Comparison of ENCODE assay signal across 17 cellular contexts in genomic region chr15:60675763-60676162, GRCh38.
A peak's percentile ranks its signal among the peaks of the same experiment; 100 is the strongest.
DNase-seq lines count a peak whose midpoint lies in the region; ATAC-seq, FAIRE-seq and TF ChIP-seq lines count a peak whose summit lies in the region.
"Had no signal": no experiment of that assay in that cellular context is flagged by ENCODE, and none has a peak within 500 bp of the region (broad histone marks: within the 10 kb centered on the region; RNA-seq: fewer than 3 reads in every experiment).

No MANE protein-coding gene starts in this region.

- no peaks in the 10 kb centered on the region for H3K9me3 ChIP-seq in MM.1S (replicated peaks; ENCODE audit: insufficient read depth, low read length)
- no peaks in the 10 kb centered on the region for H3K9me3 ChIP-seq in gastrocnemius medialis

- H3K4me2 ChIP-seq in MM.1S (ENCODE audit: low read depth, low read length): peak overlapping the region; percentile 44

- peaks cover 39% of the 10 kb centered on the region for H3K36me3 Mint-ChIP-seq in activated T-helper 17 cell treated with anti-CD3 and anti-CD28 coated beads, Interleukin-2, amount 50 U/mL, for 72 hours (ENCODE audit: low read depth)

- H3K9ac ChIP-seq in MM.1S (ENCODE audit: low read length): no peak overlapping the region; the same call in 1 of the 2 replicates

- no peaks in the 10 kb centered on the region for H3K79me2 ChIP-seq in MM.1S (ENCODE audit: low read length)

- no peaks in the 10 kb centered on the region for H3K27me3 Mint-ChIP-seq in activated T-helper 17 cell treated with anti-CD3 and anti-CD28 coated beads, Interleukin-2, amount 50 U/mL, for 72 hours
- H3K27me3 Mint-ChIP-seq: CD4-positive, alpha-beta memory T cell had no signal

- H4K20me1 ChIP-seq in MM.1S (ENCODE audit: insufficient read depth, low read length): no peaks in the 10 kb centered on the region

- intact Hi-C loops in gastrocnemius medialis (cut with DNase I; ENCODE audit: low total_unique reads): loop anchor here (10.0 kb wide), 1 partner anchor 239 kb away; no protein-coding TSS in a partner anchor
- intact Hi-C loops in head of caudate nucleus (cut with DNase I): no loop called here

- TF ChIP-seq CTCF in MM.1S (IDR thresholded peaks at IDR 0.05; ENCODE audit: low read length): no peak
- TF ChIP-seq CTCF in gastrocnemius medialis (IDR thresholded peaks at IDR 0.05 in 4 of 5, conservative IDR thresholded peaks at IDR 0.05 in 1 of 5): no peak

- H3K4me1 ChIP-seq in MM.1S (ENCODE audit: low read length): peaks cover 24% of the 10 kb centered on the region
- H3K4me1 ChIP-seq in gastrocnemius medialis: peaks cover 45 to 57% of the 10 kb centered on the region in 2 donors

- in situ Hi-C loops in gastrocnemius medialis (cut with MboI; ENCODE audit: low sequenced_read_pairs in 4 of 4): no loop called here

- DNase-seq in GM12892 (ENCODE audit: insufficient read length): no peak
- DNase-seq in MM.1S: peak; percentile 44
- DNase-seq in gastrocnemius medialis: no peak
- DNase-seq in head of caudate nucleus: no peak
- no peak for DNase-seq in superior temporal gyrus (ENCODE audit: extremely low spot score)
- DNase-seq: C1 segment of cervical spinal cord; Calu3; CD4-positive, alpha-beta memory T cell; COR-L47; DMS79 treated with DMSO at 0.1 percent for 48 hours; GF-D8; GOT3; HCEC 1CT had no signal

- no peaks in the 10 kb centered on the region for H3K36me3 ChIP-seq in MM.1S (replicated peaks; ENCODE audit: insufficient read depth, low read length)
- no peaks in the 10 kb centered on the region for H3K36me3 ChIP-seq in gastrocnemius medialis

- peak overlapping the region; percentile 35 for H2AFZ ChIP-seq in MM.1S (ENCODE audit: low read length)

- peak overlapping the region; percentile 15 for H3K4me3 Mint-ChIP-seq in activated T-helper 17 cell treated with anti-CD3 and anti-CD28 coated beads, Interleukin-2, amount 50 U/mL, for 72 hours
- H3K4me3 Mint-ChIP-seq: CD4-positive, alpha-beta memory T cell had no signal

- ATAC-seq in activated T-helper 17 cell treated with anti-CD3 and anti-CD28 coated beads, Interleukin-2, amount 50 U/mL, for 72 hours (replicated peaks): peak; percentile 43
- ATAC-seq in gastrocnemius medialis (no peak), GM21786 (IDR thresholded peaks at IDR 0.05; ENCODE audit: unreplicated experiment) (no peak), GM19351 (IDR thresholded peaks at IDR 0.05; ENCODE audit: unreplicated experiment) (no peak)

- TF ChIP-seq POLR2A in GM12892 (IDR thresholded peaks at IDR 0.05; ENCODE audit: low read depth, low read length) (no peak), gastrocnemius medialis (IDR thresholded peaks at IDR 0.05) (no peak)

- peaks cover 23% of the 10 kb centered on the region for H3K4me1 Mint-ChIP-seq in activated T-helper 17 cell treated with anti-CD3 and anti-CD28 coated beads, Interleukin-2, amount 50 U/mL, for 72 hours

- H3K9me2 ChIP-seq in MM.1S (replicated peaks; ENCODE audit: insufficient read depth, low read length): no peaks in the 10 kb centered on the region

- H3K4me3 ChIP-seq in MM.1S (ENCODE audit: low read length) (0 out of 2 replicates have a peak overlapping the region, but pooled peaks have one; percentile 15), gastrocnemius medialis (no peak overlapping the region)

- no peaks in the 10 kb centered on the region for H3K27me3 ChIP-seq in MM.1S (replicated peaks; ENCODE audit: insufficient read depth, low read length)
- H3K27me3 ChIP-seq in gastrocnemius medialis: no peaks in the 10 kb centered on the region

- H3K27ac Mint-ChIP-seq in activated T-helper 17 cell treated with anti-CD3 and anti-CD28 coated beads, Interleukin-2, amount 50 U/mL, for 72 hours: peak overlapping the region; percentile 37

- peaks cover 11% of the 10 kb centered on the region for H3F3A ChIP-seq in MM.1S (ENCODE audit: insufficient read depth, low read length)

- no peaks in the 10 kb centered on the region for H3K9me3 Mint-ChIP-seq in activated T-helper 17 cell treated with anti-CD3 and anti-CD28 coated beads, Interleukin-2, amount 50 U/mL, for 72 hours
- H3K9me3 Mint-ChIP-seq: CD4-positive, alpha-beta memory T cell had no signal

- H3K27ac ChIP-seq in MM.1S (ENCODE audit: low read length) (peak overlapping the region; percentile 46; the same call in 1 of the 2 replicates), gastrocnemius medialis (peak overlapping the region; percentile 70 to 90 (median 80))

- FAIRE-seq in GM12892 (lab: Jason Lieb, UNC): peak; percentile 82
- FAIRE-seq: H54 had no signal
